Comparison of ENCODE assay signal across 9 cellular contexts in the genomic region with DNA sequence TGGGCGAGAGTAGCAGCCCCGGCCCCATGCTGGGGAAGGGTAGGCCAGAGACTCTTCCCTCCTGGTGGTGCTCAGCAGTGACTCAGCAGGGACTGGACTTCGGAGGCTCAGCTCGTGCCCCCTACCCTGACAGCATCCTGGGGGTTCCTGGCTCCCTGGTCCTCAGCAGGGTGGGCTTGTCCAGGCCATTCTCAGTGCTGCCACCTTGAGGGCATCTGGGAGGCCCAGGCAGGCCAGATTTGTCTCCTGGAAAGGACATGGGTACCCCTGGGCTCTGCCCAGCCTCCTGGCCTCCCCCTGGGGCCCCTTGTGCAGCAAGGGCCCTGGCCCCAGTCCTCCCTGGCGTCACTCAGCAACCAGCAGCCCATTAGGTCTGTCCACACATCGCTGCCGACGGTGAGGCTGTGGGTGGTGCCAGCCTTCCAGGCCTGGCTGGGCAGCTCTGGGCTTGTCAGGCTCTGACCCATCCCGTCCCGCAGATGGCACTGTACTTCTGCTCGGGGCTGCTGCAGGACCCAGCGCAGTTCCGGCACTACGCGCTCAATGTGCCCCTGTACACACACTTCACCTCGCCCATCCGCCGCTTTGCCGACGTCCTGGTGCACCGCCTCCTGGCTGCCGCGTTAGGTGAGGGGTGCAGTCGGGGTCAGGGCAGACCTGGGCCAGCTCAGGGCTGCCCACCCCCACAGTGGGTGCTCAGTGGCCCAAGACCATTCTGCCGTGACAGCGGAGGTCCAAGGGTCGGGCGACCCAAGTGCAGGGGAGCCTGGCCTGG. TPM values are rescaled to one million over a fixed set of nuclear protein-coding genes. Genes with fewer than 3 reads are reported as not detected.
DNase-seq lines count a peak whose midpoint lies in the region; ATAC-seq and TF ChIP-seq lines count a peak whose summit lies in the region.
"Had no signal": no experiment of that assay in that cellular context is flagged by ENCODE, and none has a peak within 500 bp of the region (broad histone marks: within the 10 kb centered on the region; RNA-seq: fewer than 3 reads in every experiment).

No MANE protein-coding gene starts in this region.

- H3K36me3 Mint-ChIP-seq in activated naive CD4-positive, alpha-beta T cell treated with anti-CD3 and anti-CD28 coated beads for 36 hours (ENCODE audit: low read depth): no peaks in the 10 kb centered on the region

- no peaks in the 10 kb centered on the region for H3K9me3 Mint-ChIP-seq in activated naive CD4-positive, alpha-beta T cell treated with anti-CD3 and anti-CD28 coated beads for 36 hours

- peak overlapping the region; percentile 39 for H3K27ac ChIP-seq in RWPE1
- H3K27ac ChIP-seq in tibial artery: no peak overlapping the region
- H3K27ac ChIP-seq in substantia nigra (ENCODE audit: low read depth, low read length, poor library complexity, severe bottlenecking): no peak overlapping the region

- H3K9me3 ChIP-seq in tibial artery: no peaks in the 10 kb centered on the region

- no peaks in the 10 kb centered on the region for H3K27me3 ChIP-seq in tibial artery

- ATAC-seq in GM21619 (IDR thresholded peaks at IDR 0.05; ENCODE audit: unreplicated experiment): no peak

- POLR2A ChIA-PET in RWPE1 (lab: Yijun Ruan, JAX; ENCODE audit: low non-redundant PET): no interaction called here

- H3K27me3 Mint-ChIP-seq in activated naive CD4-positive, alpha-beta T cell treated with anti-CD3 and anti-CD28 coated beads for 36 hours (ENCODE audit: low read depth): no peaks in the 10 kb centered on the region

- intact Hi-C loops in activated naive CD4-positive, alpha-beta T cell treated with anti-CD3 and anti-CD28 coated beads for 36 hours (cut with micrococcal nuclease): no loop called here
- intact Hi-C loops in cardiac septum (cut with DNase I): no loop called here
- intact Hi-C loops in tibial artery (cut with DNase I; ENCODE audit: low total_unique reads): loop anchor here (5.0 kb wide), 1 partner anchor 641 kb away; no protein-coding TSS in a partner anchor

- no peak overlapping the region for H3K4me3 ChIP-seq in tibial artery

- no peak overlapping the region for H3K27ac Mint-ChIP-seq in activated naive CD4-positive, alpha-beta T cell treated with anti-CD3 and anti-CD28 coated beads for 36 hours

- CTCF ChIA-PET in activated naive CD4-positive, alpha-beta T cell treated with anti-CD3 and anti-CD28 coated beads for 36 hours (lab: Charles Lee): interaction anchor here (0.8 to 2.1 kb wide), 4 partner anchors 10 to 433 kb away, joined by 3 to 6 read pairs (median 3); no protein-coding TSS in a partner anchor
- CTCF ChIA-PET in RWPE1 (lab: Yijun Ruan, JAX): interaction anchor here (0.5 to 2.0 kb wide), 14 partner anchors 17 to 460 kb away, joined by 3 to 27 read pairs (median 4); no protein-coding TSS in a partner anchor

- TF ChIP-seq CTCF in RWPE1 (conservative IDR thresholded peaks at IDR 0.05; ENCODE audit: low read depth) (peak; percentile 71), tibial artery (IDR thresholded peaks at IDR 0.05) (no peak)

- peaks cover 0 to 41% (median 31%) of the 10 kb centered on the region in 3 donors for H3K36me3 ChIP-seq in tibial artery

- no peaks in the 10 kb centered on the region for H3K4me1 ChIP-seq in tibial artery

- peak; percentile 19 for DNase-seq in activated naive CD4-positive, alpha-beta T cell treated with anti-CD3 and anti-CD28 coated beads for 36 hours
- no peak for DNase-seq in activated naive CD4-positive, alpha-beta T cell (lab: John Stamatoyannopoulos, UW)
- DNase-seq in RWPE1 (ENCODE audit: low spot score): peak; percentile 72
- peak; percentile 74 for DNase-seq in cardiac septum (ENCODE audit: low spot score)
- DNase-seq in tibial artery: peak; percentile 16 to 62
- no peak for DNase-seq in substantia nigra (lab: John Stamatoyannopoulos, UW)
- no peak for DNase-seq in stimulated activated CD4-positive, alpha-beta T cell treated with anti-CD3 and anti-CD28 coated beads, Interleukin-15, amount 100 ng/mL, for 24 hours
- DNase-seq: activated CD4-positive, alpha-beta T cell treated with anti-CD3 and anti-CD28 coated beads, Interleukin-2, amount 50 U/mL, for 1 hour had no signal

- no peaks in the 10 kb centered on the region for H3K4me1 Mint-ChIP-seq in activated naive CD4-positive, alpha-beta T cell treated with anti-CD3 and anti-CD28 coated beads for 36 hours (ENCODE audit: low read depth)

- H3K4me3 Mint-ChIP-seq in activated naive CD4-positive, alpha-beta T cell treated with anti-CD3 and anti-CD28 coated beads for 36 hours: no peak overlapping the region

RNA-seq across cellular contexts. Expression of a gene that starts 45.0 kb away (rescaled TPM):
- not detected for total RNA-seq in activated naive CD4-positive, alpha-beta T cell treated with anti-CD3 and anti-CD28 coated beads for 36 hours
- total RNA-seq in cardiac septum: not detected

Comparison
In these comparisons a context has a peak if more than half of its experiments do, and no peak if none do; other contexts are left out.
1. DNase-seq: peak in activated naive CD4-positive, alpha-beta T cell treated with anti-CD3 and anti-CD28 coated beads for 36 hours (single experiment), RWPE1 (single experiment), cardiac septum (single experiment) and tibial artery (2 of 2); none in activated naive CD4-positive, alpha-beta T cell (0 of 4), substantia nigra (0 of 49) and stimulated activated CD4-positive, alpha-beta T cell treated with anti-CD3 and anti-CD28 coated beads, Interleukin-15, amount 100 ng/mL, for 24 hours (single experiment).